ENCODE assay signal across 12 cellular contexts in the genomic region with DNA sequence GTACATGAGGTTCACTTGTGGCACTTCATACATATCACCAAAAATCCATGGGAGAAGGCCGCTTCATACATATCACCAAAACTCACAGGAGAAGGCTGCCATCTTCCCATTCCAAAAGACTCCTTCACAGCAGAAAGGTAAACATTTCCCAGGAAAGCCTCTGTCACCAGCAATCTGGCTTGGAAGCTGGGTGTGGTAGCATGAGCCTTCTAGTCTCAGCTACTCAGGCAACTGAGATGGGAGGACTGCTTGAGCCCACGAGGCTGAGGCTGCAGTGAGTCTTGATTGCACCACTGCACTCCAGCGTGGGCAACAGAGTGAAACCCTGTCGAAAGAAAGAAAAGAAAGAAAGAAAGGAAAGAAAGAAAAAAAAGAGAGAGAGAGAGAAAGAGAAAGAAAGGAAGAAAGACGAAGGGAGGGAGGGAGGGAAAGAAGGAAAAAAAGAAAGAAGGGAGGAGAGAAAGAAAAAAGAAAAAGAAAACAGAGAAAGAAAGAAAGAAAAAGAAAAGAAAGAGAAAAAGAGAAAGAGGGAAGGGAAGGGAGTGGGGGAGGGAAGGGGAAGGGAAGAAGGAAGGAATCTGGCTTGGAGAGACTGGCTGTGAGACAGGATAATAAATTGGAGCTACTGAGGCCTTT. TPM values are rescaled to one million over a fixed set of nuclear protein-coding genes. Genes with fewer than 3 reads are reported as not detected.
DNase-seq lines count a peak whose midpoint lies in the region; ATAC-seq and TF ChIP-seq lines count a peak whose summit lies in the region.
"Had no signal": no experiment of that assay in that cellular context is flagged by ENCODE, and none has a peak within 500 bp of the region (broad histone marks: within the 10 kb centered on the region; RNA-seq: fewer than 3 reads in every experiment).

No MANE protein-coding gene starts in this region.

- ATAC-seq in CD4-positive, alpha-beta T cell (ENCODE audit: poor library complexity), result no peak
- ATAC-seq in GM18511 (IDR thresholded peaks at IDR 0.05; ENCODE audit: unreplicated experiment), result no peak
- ATAC-seq: stimulated activated memory B cell treated with anti-CD40 and anti-IgM and Interleukin-4, amounts not matched to agents 10 μg/mL and 1 μg/mL and 100 μg/mL, for 72 hours had no signal

- CTCF ChIA-PET in CD4-positive, alpha-beta T cell (lab: Charles Lee), result interaction anchor here (1.6 kb wide), 1 partner anchor 10 kb away, joined by 6 read pairs; no protein-coding TSS in a partner anchor
- CTCF ChIA-PET in HEK293 (lab: Yijun Ruan, JAX), result interaction anchor here (0.9 to 1.4 kb wide), 2 partner anchors 115 to 329 kb away, joined by 3 read pairs; no protein-coding TSS in a partner anchor
- CTCF ChIA-PET in Calu3 (lab: Charles Lee), result no interaction called here

- no peaks in the 10 kb centered on the region for H3K36me3 ChIP-seq in HEK293 (ENCODE audit: control insufficient read depth in 2 of 2, insufficient read depth in 1 of 2, low read length in 2 of 2)
- H3K36me3 ChIP-seq: neutrophil had no signal

- peaks cover 97% of the 10 kb centered on the region for H3K4me1 Mint-ChIP-seq in CD4-positive, alpha-beta T cell (ENCODE audit: low read depth)
- peaks cover 100% of the 10 kb centered on the region for H3K4me1 Mint-ChIP-seq in chondrocyte (ENCODE audit: low read depth)
- peaks cover 83% of the 10 kb centered on the region for H3K4me1 Mint-ChIP-seq in osteocyte (ENCODE audit: unreplicated experiment)
- H3K4me1 Mint-ChIP-seq in Calu3 (ENCODE audit: low read depth, unreplicated experiment), result peaks cover 49% of the 10 kb centered on the region

- no TSS peak for BruUV-seq in Calu3 (replicated peaks; lab: Mats Ljungman, UMichigan)

- intact Hi-C loops in CD4-positive, alpha-beta T cell (cut with DNase I, micrococcal nuclease), result loop anchor here (2.0 to 10.0 kb wide), 2 partner anchors 17 to 189 kb away; no protein-coding TSS in a partner anchor
- intact Hi-C loops in Calu3 (cut with micrococcal nuclease; ENCODE audit: unreplicated experiment), result loop anchor here (5.0 kb wide), 1 partner anchor 86 kb away; no protein-coding TSS in a partner anchor

- H3K27me3 Mint-ChIP-seq in CD4-positive, alpha-beta T cell, result no peaks in the 10 kb centered on the region
- H3K27me3 Mint-ChIP-seq in chondrocyte (ENCODE audit: low read depth) (no peaks in the 10 kb centered on the region), osteocyte (ENCODE audit: unreplicated experiment) (no peaks in the 10 kb centered on the region), Calu3 (ENCODE audit: unreplicated experiment) (no peaks in the 10 kb centered on the region)

- no peaks in the 10 kb centered on the region for H3K9me3 ChIP-seq in CD4-positive, alpha-beta T cell (ENCODE audit: control insufficient read depth, low read length)
- H3K9me3 ChIP-seq in HEK293 (ENCODE audit: control insufficient read depth, insufficient read depth, low read depth, low read length), result no peaks in the 10 kb centered on the region
- H3K9me3 ChIP-seq: neutrophil had no signal

- DNase-seq in CD4-positive, alpha-beta T cell, result no peak
- DNase-seq in chondrocyte (ENCODE audit: low spot score) (no peak), osteocyte (ENCODE audit: extremely low spot score, unreplicated experiment) (no peak), Calu3 (no peak), GM13977 (ENCODE audit: low spot score) (no peak)
- DNase-seq: COR-L47, NCI-H1092 treated with DMSO at 0.1 percent for 48 hours, NCI-H524 had no signal

- H3K27ac Mint-ChIP-seq in CD4-positive, alpha-beta T cell, result no peak overlapping the region
- H3K27ac Mint-ChIP-seq in chondrocyte (ENCODE audit: unreplicated experiment) (peak overlapping the region; percentile 92), osteocyte (ENCODE audit: unreplicated experiment) (peak overlapping the region; percentile 19), Calu3 (ENCODE audit: unreplicated experiment) (no peak overlapping the region)
- H3K27ac Mint-ChIP-seq: stimulated activated memory B cell treated with anti-CD40 and anti-IgM and Interleukin-4, amounts not matched to agents 10 μg/mL and 1 μg/mL and 100 μg/mL, for 72 hours had no signal

- POLR2A ChIA-PET in CD4-positive, alpha-beta T cell (lab: Charles Lee), result interaction anchor here (1.5 to 2.1 kb wide), 2 partner anchors 11 to 13 kb away, joined by 7 to 9 read pairs; no protein-coding TSS in a partner anchor
- POLR2A ChIA-PET in HEK293 (lab: Yijun Ruan, JAX), result no interaction called here

- no peaks in the 10 kb centered on the region for H3K36me3 Mint-ChIP-seq in CD4-positive, alpha-beta T cell (ENCODE audit: low read depth)
- peaks cover 1% of the 10 kb centered on the region for H3K36me3 Mint-ChIP-seq in chondrocyte (ENCODE audit: low read depth)
- no peaks in the 10 kb centered on the region for H3K36me3 Mint-ChIP-seq in osteocyte (ENCODE audit: unreplicated experiment)
- no peaks in the 10 kb centered on the region for H3K36me3 Mint-ChIP-seq in Calu3 (ENCODE audit: insufficient read depth, unreplicated experiment)
- H3K36me3 Mint-ChIP-seq: stimulated activated memory B cell treated with anti-CD40 and anti-IgM and Interleukin-4, amounts not matched to agents 10 μg/mL and 1 μg/mL and 100 μg/mL, for 72 hours had no signal

- H3K4me3 Mint-ChIP-seq in CD4-positive, alpha-beta T cell, result peak overlapping the region; percentile 39
- H3K4me3 Mint-ChIP-seq in chondrocyte (ENCODE audit: unreplicated experiment) (peak overlapping the region; percentile 52), osteocyte (ENCODE audit: unreplicated experiment) (no peak overlapping the region), Calu3 (ENCODE audit: low read depth, unreplicated experiment) (no peak overlapping the region)
- H3K4me3 Mint-ChIP-seq: stimulated activated memory B cell treated with anti-CD40 and anti-IgM and Interleukin-4, amounts not matched to agents 10 μg/mL and 1 μg/mL and 100 μg/mL, for 72 hours had no signal

- H3K27ac ChIP-seq in CD4-positive, alpha-beta T cell (ENCODE audit: low read depth, low read length), result no peak overlapping the region
- no peak overlapping the region for H3K27ac ChIP-seq in HEK293 (ENCODE audit: extremely low read depth, low read depth, low read length)
- H3K27ac ChIP-seq: neutrophil had no signal

- H3K9me3 Mint-ChIP-seq in CD4-positive, alpha-beta T cell, result no peaks in the 10 kb centered on the region
- H3K9me3 Mint-ChIP-seq in chondrocyte (ENCODE audit: low read depth) (no peaks in the 10 kb centered on the region), osteocyte (ENCODE audit: unreplicated experiment) (no peaks in the 10 kb centered on the region), Calu3 (ENCODE audit: low read depth, unreplicated experiment) (no peaks in the 10 kb centered on the region)
- H3K9me3 Mint-ChIP-seq: stimulated activated memory B cell treated with anti-CD40 and anti-IgM and Interleukin-4, amounts not matched to agents 10 μg/mL and 1 μg/mL and 100 μg/mL, for 72 hours had no signal

- TF ChIP-seq CTCF in CD4-positive, alpha-beta T cell (IDR thresholded peaks at IDR 0.05), result no peak
- no peak for TF ChIP-seq CTCF in HEK293 (tag by site-specific recombination; IDR thresholded peaks at IDR 0.05)
- no peak for TF ChIP-seq CTCF in chondrocyte (IDR thresholded peaks at IDR 0.05)
- TF ChIP-seq CTCF in osteocyte (IDR thresholded peaks at IDR 0.05), result no peak
- no peak for TF ChIP-seq CTCF in Calu3 (IDR thresholded peaks at IDR 0.05; ENCODE audit: unreplicated experiment)
- no peak for TF ChIP-seq CTCF in GM13977 (IDR thresholded peaks at IDR 0.05; ENCODE audit: extremely low read depth, insufficient read depth, missing control alignments)

- no peaks in the 10 kb centered on the region for H3K27me3 ChIP-seq in CD4-positive, alpha-beta T cell (ENCODE audit: control insufficient read depth, insufficient read depth, low read length)
- H3K27me3 ChIP-seq: neutrophil had no signal

- H3K4me3 ChIP-seq in HEK293 (ENCODE audit: low read depth, low read length), result no peak overlapping the region

- H3K4me1 ChIP-seq in HEK293 (ENCODE audit: control insufficient read depth, insufficient read depth, low read length), result peaks cover 45% of the 10 kb centered on the region

- in situ Hi-C loops in GM13977 (cut with MboI; ENCODE audit: low pct_unique_long_range_greater_than_20kb, low sequenced_read_pairs, unreplicated experiment), result no loop called here

TF ChIP-seq in HEK293, 187 proteins besides CTCF, POLR2A, EP300 and RAD21:
- TF ChIP-seq ZNF830 (tag by site-specific recombination; IDR thresholded peaks at IDR 0.05; ENCODE audit: low read depth), result no peak
- peak; percentile 72 for TF ChIP-seq ZNF366 (tag by site-specific recombination; conservative IDR thresholded peaks at IDR 0.05)

RNA-seq across cellular contexts. Expression of gene LRIG1, which starts 7.2 kb away (rescaled TPM):
- total RNA-seq in CD4-positive, alpha-beta T cell, result 10 to 100 TPM; 30.1 to 33.1 TPM
- total RNA-seq in chondrocyte, result 66.8 to 111 TPM (median 108 TPM) in 3 replicates
- total RNA-seq in osteocyte, result 60.8 and 64.2 TPM in 2 replicates
- total RNA-seq in Calu3 (2022), result 10.0 and 14.7 TPM in 2 replicates

Comparison
In these comparisons a context has a peak if more than half of its experiments do, and no peak if none do; other contexts are left out.
1. H3K27ac Mint-ChIP-seq: peak in chondrocyte (single experiment) and osteocyte (single experiment); none in CD4-positive, alpha-beta T cell (single experiment) and Calu3 (single experiment).
2. H3K4me3 Mint-ChIP-seq: peak in CD4-positive, alpha-beta T cell (single experiment) and chondrocyte (single experiment); none in osteocyte (single experiment) and Calu3 (single experiment).